8 cellular contexts compared by ENCODE assay signal in the genomic region with DNA sequence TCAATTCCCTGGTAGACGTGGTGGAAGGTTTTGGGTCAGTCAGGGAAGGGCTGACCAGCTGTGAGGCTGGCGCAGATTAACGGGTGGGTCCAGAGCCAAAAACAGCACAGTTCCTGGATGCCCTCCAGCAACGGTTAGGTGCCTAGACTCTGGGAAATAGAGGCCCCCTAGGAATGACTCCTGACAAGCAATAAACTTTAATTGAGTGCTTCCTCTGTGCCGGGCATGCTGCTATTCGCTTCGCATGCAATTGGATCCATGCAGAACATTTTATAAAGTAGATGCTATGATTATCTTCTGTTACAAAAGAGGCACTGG.
DNase-seq lines count a peak whose midpoint lies in the region; ATAC-seq and TF ChIP-seq lines count a peak whose summit lies in the region.

No MANE protein-coding gene starts in this region.

- H3K36me3 ChIP-seq in brain microvascular endothelial cell (replicated peaks) = no peaks in the 10 kb centered on the region
- H3K36me3 ChIP-seq in subcutaneous abdominal adipose tissue (ENCODE audit: control insufficient read depth in 5 of 5, insufficient read depth in 5 of 5, low read length in 5 of 5) = peaks cover 3 to 18% (median 4%) of the 10 kb centered on the region in 5 donors

- in situ Hi-C loops in brain microvascular endothelial cell (cut with HindIII; ENCODE audit: low pct_ligation_motif_present, low sequenced_read_pairs) = no loop called here

- peak overlapping the region; percentile 86 for H3K27ac ChIP-seq in brain microvascular endothelial cell
- H3K27ac ChIP-seq in subcutaneous abdominal adipose tissue (ENCODE audit: low read depth, low read length) = peak overlapping the region; percentile 70

- H3K4me3 ChIP-seq in NB4 (ENCODE audit: low read depth, low read length) = peak overlapping the region; percentile 83
- peak overlapping the region; percentile 75 for H3K4me3 ChIP-seq in brain microvascular endothelial cell (ENCODE audit: low read depth, low read length)
- H3K4me3 ChIP-seq in subcutaneous abdominal adipose tissue (ENCODE audit: low read depth in 1 of 5, low read length in 5 of 5) = peak overlapping the region; percentile 74 to 84 (median 78)

- TF ChIP-seq CTCF in NB4 (IDR thresholded peaks at IDR 0.05; ENCODE audit: low read depth, low read length) (no peak), brain microvascular endothelial cell (IDR thresholded peaks at IDR 0.05; ENCODE audit: low read depth, low read length, missing control alignments) (no peak)

- no peaks in the 10 kb centered on the region for H3K9me3 ChIP-seq in subcutaneous abdominal adipose tissue (ENCODE audit: control insufficient read depth in 5 of 5, low read length in 5 of 5)

- ATAC-seq in HG02763 (IDR thresholded peaks at IDR 0.05; ENCODE audit: unreplicated experiment) = no peak

- peak overlapping the region; percentile 8 to 81 (median 65) for H3K9ac ChIP-seq in subcutaneous abdominal adipose tissue (ENCODE audit: low read length in 5 of 5)

- no peak for TF ChIP-seq POLR2A in NB4 (IDR thresholded peaks at IDR 0.05; ENCODE audit: extremely low read depth, insufficient read length)

- peaks cover 0 to 41% (median 37%) of the 10 kb centered on the region in 5 donors for H3K4me1 ChIP-seq in subcutaneous abdominal adipose tissue (ENCODE audit: control insufficient read depth in 5 of 5, insufficient read depth in 5 of 5, low read length in 5 of 5)

- H3K27me3 ChIP-seq in brain microvascular endothelial cell (replicated peaks) (no peaks in the 10 kb centered on the region), subcutaneous abdominal adipose tissue (ENCODE audit: control insufficient read depth in 5 of 5, insufficient read depth in 4 of 5, low read length in 5 of 5) (peaks cover 0 to 2% (median 0%) of the 10 kb centered on the region in 5 donors)

- DNase-seq in DMS153 treated with DMSO at 0.1 percent for 48 hours (lab: John Stamatoyannopoulos, UW; ENCODE audit: unreplicated experiment) = peak; percentile 57
- DNase-seq in NB4 (ENCODE audit: low read depth) = no peak
- DNase-seq in brain microvascular endothelial cell = peak; percentile 27
- peak; percentile 26 for DNase-seq in kidney tubule cell (ENCODE audit: low spot score)
- no peak for DNase-seq in SW480 (ENCODE audit: low spot score)
- DNase-seq in T-helper 9 cell = no peak

Comparison
In these comparisons a context has a peak if more than half of its experiments do, and no peak if none do; other contexts are left out.
1. DNase-seq: peak in DMS153 treated with DMSO at 0.1 percent for 48 hours (single experiment), brain microvascular endothelial cell (single experiment) and kidney tubule cell (single experiment); none in NB4 (single experiment), SW480 (single experiment) and T-helper 9 cell (single experiment).
2. Peak in every context shown above with its lines, with median percentiles within 50 percentile points of each other: H3K4me3 ChIP-seq.